In the genomic region with DNA sequence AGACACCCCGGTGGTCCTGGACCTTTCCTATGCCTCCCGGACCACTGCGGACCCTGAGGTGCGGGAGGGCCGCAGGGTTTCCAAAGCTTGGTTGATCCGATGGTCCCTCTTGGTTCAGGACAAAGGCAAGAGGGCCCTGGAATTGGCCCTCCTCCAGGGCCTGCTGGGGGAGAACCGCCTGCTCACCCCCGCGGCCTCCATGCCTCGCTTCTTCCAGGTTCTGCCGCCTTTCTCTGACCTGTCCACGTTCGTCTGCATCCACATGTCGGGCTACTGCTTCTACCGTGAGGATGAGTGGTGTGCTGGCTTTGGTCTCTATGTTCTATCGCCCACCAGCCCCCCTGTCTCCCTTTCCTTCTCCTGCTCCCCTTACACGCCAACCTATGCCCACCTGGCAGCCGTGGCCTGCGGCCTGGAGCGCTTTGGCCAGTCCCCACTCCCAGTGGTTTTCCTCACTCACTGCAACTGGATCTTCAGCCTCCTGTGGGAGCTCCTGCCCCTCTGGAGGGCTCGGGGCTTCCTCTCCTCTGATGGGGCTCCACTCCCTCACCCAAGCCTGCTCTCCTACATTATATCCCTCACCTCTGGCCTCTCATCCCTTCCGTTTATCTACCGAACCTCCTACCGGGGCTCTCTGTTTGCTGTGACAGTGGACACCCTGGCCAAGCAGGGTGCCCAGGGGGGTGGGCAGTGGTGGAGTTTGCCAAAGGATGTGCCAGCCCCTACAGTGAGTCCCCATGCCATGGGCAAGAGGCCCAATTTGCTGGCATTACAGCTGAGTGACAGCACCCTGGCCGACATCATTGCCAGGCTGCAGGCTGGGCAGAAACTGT, we compare ENCODE assay signal across 26 cellular contexts. TPM values are rescaled to one million over a fixed set of nuclear protein-coding genes. Genes with fewer than 3 reads are reported as not detected.
DNase-seq lines count a peak whose midpoint lies in the region; ATAC-seq lines count a peak whose summit lies in the region.
"Had no signal": no experiment of that assay in that cellular context is flagged by ENCODE, and none has a peak within 500 bp of the region (broad histone marks: within the 10 kb centered on the region; RNA-seq: fewer than 3 reads in every experiment).

No MANE protein-coding gene starts in this region.

- H2AFZ ChIP-seq in neuronal stem cell (ENCODE audit: low read length): no peak overlapping the region
- H2AFZ ChIP-seq: GM23338 had no signal

- no peaks in the 10 kb centered on the region for H3K9me3 ChIP-seq in neuronal stem cell (replicated peaks in 1 of 2; ENCODE audit: control insufficient read depth in 2 of 2, insufficient read depth in 1 of 2, low read depth in 1 of 2, low read length in 2 of 2)
- H3K9me3 ChIP-seq: A549, Caco-2 had no signal

- H3K79me1 ChIP-seq in neuronal stem cell (ENCODE audit: low read depth, low read length): peaks cover 1% of the 10 kb centered on the region

- H3K27me3 Mint-ChIP-seq in stimulated activated naive CD8-positive, alpha-beta T cell treated with anti-CD3 and anti-CD28 coated beads, Interleukin-15, amount 100 ng/mL, for 72 hours: peaks cover 11% of the 10 kb centered on the region

- H4K91ac ChIP-seq in neuronal stem cell (ENCODE audit: low read depth, low read length, poor library complexity): no peak overlapping the region

- WGBS in neuronal stem cell (ENCODE audit: extremely low coverage in 2 of 2, insufficient read length in 2 of 2, insufficient replicate concordance in 1 of 2), 2 donors: no CpG with 5 or more reads among the region's 25 CpGs

- H3K4me1 Mint-ChIP-seq in stimulated activated naive CD8-positive, alpha-beta T cell treated with anti-CD3 and anti-CD28 coated beads, Interleukin-15, amount 100 ng/mL, for 72 hours: no peaks in the 10 kb centered on the region

- H3K4me3 ChIP-seq in neuronal stem cell (ENCODE audit: low read length in 2 of 2): no peak overlapping the region
- H3K4me3 ChIP-seq: A549, GM12878, GM23338 had no signal

- H3K9ac ChIP-seq in neuronal stem cell (ENCODE audit: low read depth, low read length, poor library complexity): peak overlapping the region; percentile 13

- H2BK12ac ChIP-seq in neuronal stem cell (ENCODE audit: low read length): no peak overlapping the region

- peaks cover 0 to 37% (median 0%) of the 10 kb centered on the region in 3 experiments for H3K27me3 ChIP-seq in neuronal stem cell (ENCODE audit: control insufficient read depth in 3 of 3, insufficient read depth in 3 of 3, low read depth in 1 of 3, low read length in 3 of 3)

- ATAC-seq in stimulated activated naive CD8-positive, alpha-beta T cell treated with anti-CD3 and anti-CD28 coated beads, Interleukin-15, amount 100 ng/mL, for 72 hours: no peak
- ATAC-seq in stimulated activated naive CD8-positive, alpha-beta T cell treated with anti-CD3 and anti-CD28 coated beads, Interleukin-15, Interleukin-2, amounts not matched to agents 100 U/mL and 50 U/mL, for 24 hours: no peak
- ATAC-seq: A549; CD8-positive, alpha-beta T cell; GM12878; GM23338; SK-N-SH treated with all-trans-retinoic acid at 6 μM for 48 hours had no signal

- no peak overlapping the region for H2BK5ac ChIP-seq in neuronal stem cell (ENCODE audit: low read length)

- H3K27ac ChIP-seq in neuronal stem cell (replicated peaks; ENCODE audit: low read length): no peak overlapping the region
- H3K27ac ChIP-seq: A549, C4-2B had no signal

- H3K18ac ChIP-seq in neuronal stem cell (ENCODE audit: low read length): no peak overlapping the region

- H3K36me3 ChIP-seq in neuronal stem cell (replicated peaks in 1 of 2; ENCODE audit: control insufficient read depth in 2 of 2, insufficient read depth in 2 of 2, low read length in 2 of 2): peaks cover 0 to 17% of the 10 kb centered on the region in 2 donors

- DNase-seq in stimulated activated naive CD8-positive, alpha-beta T cell treated with anti-CD3 and anti-CD28 coated beads, Interleukin-15, amount 100 ng/mL, for 72 hours: no peak
- no peak for DNase-seq in stimulated activated naive CD8-positive, alpha-beta T cell treated with anti-CD3 and anti-CD28 coated beads, Interleukin-15, Interleukin-2, amounts not matched to agents 100 U/mL and 50 U/mL, for 24 hours
- DNase-seq in neuronal stem cell (ENCODE audit: low spot score) (no peak), SKM-1 treated with dmso at 0.1 percent for 144 hours (lab: John Stamatoyannopoulos, UW; ENCODE audit: unreplicated experiment) (no peak), pons (ENCODE audit: low spot score) (no peak)
- DNase-seq: AML-193, Caco-2, DMS 273 treated with DMSO at 0.1 percent for 48 hours, DMS79, EL, GDM1, H9, Karpas-422, NCI-H1092, NCI-H1417 treated with DMSO at 0.1 percent for 48 hours, NCI-H1694 treated with DMSO at 0.1 percent for 48 hours, NCI-H2081 treated with DMSO at 0.1 percent for 48 hours, NCI-H2171, NCI-H226, NCI-H510A had no signal

- H3K4me1 ChIP-seq in neuronal stem cell (ENCODE audit: control insufficient read depth in 2 of 2, insufficient read depth in 1 of 2, low read depth in 1 of 2, low read length in 2 of 2): no peaks in the 10 kb centered on the region
- H3K4me1 ChIP-seq: A549, Caco-2 had no signal

- H3K23ac ChIP-seq in neuronal stem cell (ENCODE audit: low read depth, low read length, poor library complexity): no peak overlapping the region

- H2BK15ac ChIP-seq in neuronal stem cell (ENCODE audit: low read length): no peak overlapping the region

- H3K14ac ChIP-seq in neuronal stem cell (ENCODE audit: low read length): no peak overlapping the region

- H2AK5ac ChIP-seq in neuronal stem cell (ENCODE audit: low read depth, low read length): no peak overlapping the region

- H2BK120ac ChIP-seq in neuronal stem cell (ENCODE audit: low read depth, low read length): no peak overlapping the region

- H3K27ac Mint-ChIP-seq in stimulated activated naive CD8-positive, alpha-beta T cell treated with anti-CD3 and anti-CD28 coated beads, Interleukin-15, amount 100 ng/mL, for 72 hours: peak overlapping the region; percentile 24 to 36
- H3K27ac Mint-ChIP-seq: CD8-positive, alpha-beta T cell; GM23338 had no signal

- H3K4me2 ChIP-seq in neuronal stem cell (ENCODE audit: insufficient read depth, low read length, poor library complexity, severe bottlenecking): no peak overlapping the region
- H3K4me2 ChIP-seq: A549, GM23338 had no signal

- no peaks in the 10 kb centered on the region for H3K9me3 Mint-ChIP-seq in stimulated activated naive CD8-positive, alpha-beta T cell treated with anti-CD3 and anti-CD28 coated beads, Interleukin-15, amount 100 ng/mL, for 72 hours
- H3K9me3 Mint-ChIP-seq: CD8-positive, alpha-beta T cell; H9 had no signal

- H3K4ac ChIP-seq in neuronal stem cell (ENCODE audit: low read length): no peak overlapping the region

- no peak overlapping the region for H3K4me3 Mint-ChIP-seq in stimulated activated naive CD8-positive, alpha-beta T cell treated with anti-CD3 and anti-CD28 coated beads, Interleukin-15, amount 100 ng/mL, for 72 hours
- H3K4me3 Mint-ChIP-seq: CD8-positive, alpha-beta T cell; GM23338; H9 had no signal

- no peak overlapping the region for H4K8ac ChIP-seq in neuronal stem cell (ENCODE audit: low read depth, low read length)

RNA-seq across cellular contexts. Expression of a gene that starts 13.8 kb away (rescaled TPM):
- 0.59 TPM for polyA plus RNA-seq in neuronal stem cell (2013, experiment 1 of 2)
- 0.32 TPM for polyA plus RNA-seq in neuronal stem cell (2013, experiment 2 of 2)

RNA-seq across cellular contexts. Expression of a gene that starts 14.1 kb away (rescaled TPM):
- polyA plus RNA-seq in neuronal stem cell (2013, experiment 1 of 2): 18.3 TPM
- 18.2 TPM for polyA plus RNA-seq in neuronal stem cell (2013, experiment 2 of 2)

RNA-seq across cellular contexts. Expression of a gene that starts 16.8 kb away (rescaled TPM):
- 16.1 TPM for polyA plus RNA-seq in neuronal stem cell (2013, experiment 1 of 2)
- polyA plus RNA-seq in neuronal stem cell (2013, experiment 2 of 2): 16.0 TPM

RNA-seq across cellular contexts. Expression of a gene that starts 26.9 kb away (rescaled TPM):
- polyA plus RNA-seq in neuronal stem cell (2013, experiment 1 of 2): 56.9 TPM
- polyA plus RNA-seq in neuronal stem cell (2013, experiment 2 of 2): 53.2 TPM

RNA-seq across cellular contexts. Expression of a gene that starts 47.7 kb away (rescaled TPM):
- polyA plus RNA-seq in neuronal stem cell (2013, experiment 1 of 2): 50.5 TPM
- 49.8 TPM for polyA plus RNA-seq in neuronal stem cell (2013, experiment 2 of 2)
